ENCODE assay signal across 13 cellular contexts in the genomic region with DNA sequence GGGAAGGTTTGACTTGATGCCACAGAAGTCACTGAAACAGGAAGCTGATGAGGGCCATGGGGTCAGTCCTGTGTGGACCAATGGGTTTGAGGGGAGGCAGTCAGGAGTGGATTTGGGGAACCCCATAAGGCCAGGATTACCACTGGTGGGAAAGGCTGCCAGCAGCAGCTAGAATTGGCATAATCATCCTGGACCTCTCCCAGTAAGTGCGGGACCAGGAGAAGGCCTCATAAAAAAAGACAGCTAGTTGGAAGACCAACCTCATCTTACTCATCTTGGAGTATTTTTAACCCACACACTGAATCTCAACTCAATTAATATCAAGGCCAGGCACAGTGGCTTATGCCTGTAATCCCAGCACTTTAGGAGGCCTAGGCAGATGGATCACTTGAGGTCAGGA. TPM values are rescaled to one million over a fixed set of nuclear protein-coding genes. Genes with fewer than 3 reads are reported as not detected.
DNase-seq lines count a peak whose midpoint lies in the region; ATAC-seq and TF ChIP-seq lines count a peak whose summit lies in the region.
"Had no signal": no experiment of that assay in that cellular context is flagged by ENCODE, and none has a peak within 500 bp of the region (broad histone marks: within the 10 kb centered on the region; RNA-seq: fewer than 3 reads in every experiment).

No MANE protein-coding gene starts in this region.

- H3K27ac ChIP-seq in mesenchymal stem cell (ENCODE audit: low read length, poor library complexity, severe bottlenecking), result no peak overlapping the region
- H3K27ac ChIP-seq: C4-2B had no signal

- H3K4me3 ChIP-seq in mesenchymal stem cell (ENCODE audit: insufficient read depth in 1 of 2, low read depth in 1 of 2, low read length in 2 of 2), result no peak overlapping the region

- H4K8ac ChIP-seq in mesenchymal stem cell (ENCODE audit: low read length), result no peak overlapping the region

- H4K91ac ChIP-seq in mesenchymal stem cell (ENCODE audit: low read length), result peak overlapping the region; percentile 22

- H2AK5ac ChIP-seq in mesenchymal stem cell (ENCODE audit: low read length, severe bottlenecking), result no peak overlapping the region

- H3K9me3 ChIP-seq in mesenchymal stem cell (ENCODE audit: control insufficient read depth, low read length), result no peaks in the 10 kb centered on the region
- H3K9me3 ChIP-seq: BE2C had no signal

- H3K23ac ChIP-seq in mesenchymal stem cell (ENCODE audit: low read length in 2 of 2), result no peak overlapping the region

- no peak overlapping the region for H3K4ac ChIP-seq in mesenchymal stem cell (ENCODE audit: low read depth in 1 of 2, low read length in 2 of 2)

- WGBS in mesenchymal stem cell, result 92% methylated on average over 1 of the region's 1 CpG

- H3K4me2 ChIP-seq in mesenchymal stem cell (ENCODE audit: low read length, poor library complexity, severe bottlenecking), result no peak overlapping the region

- peaks cover 2% of the 10 kb centered on the region for H3K4me1 ChIP-seq in mesenchymal stem cell (ENCODE audit: control insufficient read depth, insufficient read depth, low read depth, low read length)

- H3K9ac ChIP-seq in mesenchymal stem cell (ENCODE audit: low read length), result no peak overlapping the region

- H3K14ac ChIP-seq in mesenchymal stem cell (ENCODE audit: low read length in 2 of 2), result no peak overlapping the region

- H3K18ac ChIP-seq in mesenchymal stem cell (ENCODE audit: low read depth in 1 of 2, low read length in 2 of 2), result no peak overlapping the region

- no peak overlapping the region for H2BK5ac ChIP-seq in mesenchymal stem cell (ENCODE audit: low read depth, low read length, poor library complexity, severe bottlenecking)

- peaks cover 3 to 38% of the 10 kb centered on the region in 2 experiments for H3K27me3 ChIP-seq in mesenchymal stem cell (ENCODE audit: control insufficient read depth in 1 of 2, insufficient read depth in 1 of 2, low read length in 2 of 2)
- H3K27me3 ChIP-seq: BE2C had no signal

- H3K36me3 ChIP-seq in mesenchymal stem cell (ENCODE audit: control insufficient read depth in 1 of 2, insufficient read depth in 2 of 2, low read depth in 1 of 2, low read length in 2 of 2), result no peaks in the 10 kb centered on the region
- H3K36me3 ChIP-seq: BE2C had no signal

- no peaks in the 10 kb centered on the region for H3K79me1 ChIP-seq in mesenchymal stem cell (replicated peaks; ENCODE audit: low read length, poor library complexity, severe bottlenecking)

- ATAC-seq in SK-N-SH treated with all-trans-retinoic acid at 6 μM for 48 hours, result no peak

- peak overlapping the region in 1 of 2 experiments; percentile 50 for H2BK12ac ChIP-seq in mesenchymal stem cell (ENCODE audit: low read length in 2 of 2)

- H2BK15ac ChIP-seq in mesenchymal stem cell (ENCODE audit: low read depth, poor library complexity, severe bottlenecking), result no peak overlapping the region

- H2AFZ ChIP-seq in mesenchymal stem cell (ENCODE audit: low read depth, low read length), result no peak overlapping the region

- H2BK120ac ChIP-seq in mesenchymal stem cell (ENCODE audit: low read depth, low read length), result no peak overlapping the region

- DNase-seq in EH (ENCODE audit: low read depth) (peak; percentile 77), M059J (ENCODE audit: low read depth) (peak; percentile 32), mesenchymal stem cell (no peak), ureter (ENCODE audit: low spot score) (peak; percentile 61), inferior parietal cortex (ENCODE audit: extremely low spot score) (no peak), NCI-H2107 treated with DMSO at 0.1 percent for 48 hours (lab: John Stamatoyannopoulos, UW; ENCODE audit: unreplicated experiment) (no peak)
- DNase-seq in stimulated activated naive CD4-positive, alpha-beta T cell treated with Interleukin-2 at 50 U/mL for 16 hours (lab: John Stamatoyannopoulos, UW), result no peak
- DNase-seq: BE2C; CD4-positive, alpha-beta memory T cell; DMS79; GDM1 had no signal

TF ChIP-seq in SK-N-SH treated with all-trans-retinoic acid at 6 μM for 48 hours, 23 proteins besides CTCF, POLR2A, EP300 and RAD21:
- TF ChIP-seq RARB (CRISPR knock-in tag; IDR thresholded peaks at IDR 0.05) (no peak), CSDC2 (CRISPR knock-in tag; IDR thresholded peaks at IDR 0.05) (no peak), ZNF565 (CRISPR knock-in tag; conservative IDR thresholded peaks at IDR 0.05; ENCODE audit: low read depth) (no peak), ESRRG (CRISPR knock-in tag; IDR thresholded peaks at IDR 0.05) (no peak), ZC3H10 (CRISPR knock-in tag; IDR thresholded peaks at IDR 0.05) (no peak), OSR1 (CRISPR knock-in tag; IDR thresholded peaks at IDR 0.05) (no peak), GLIS3 (CRISPR knock-in tag; IDR thresholded peaks at IDR 0.05) (no peak), ZFP30 (CRISPR knock-in tag; IDR thresholded peaks at IDR 0.05) (no peak), ZNF8 (CRISPR knock-in tag; IDR thresholded peaks at IDR 0.05) (no peak), ISL1 (CRISPR knock-in tag; IDR thresholded peaks at IDR 0.05) (no peak), ZFP3 (CRISPR knock-in tag; IDR thresholded peaks at IDR 0.05) (no peak)
- TF ChIP-seq, protein P1, sequence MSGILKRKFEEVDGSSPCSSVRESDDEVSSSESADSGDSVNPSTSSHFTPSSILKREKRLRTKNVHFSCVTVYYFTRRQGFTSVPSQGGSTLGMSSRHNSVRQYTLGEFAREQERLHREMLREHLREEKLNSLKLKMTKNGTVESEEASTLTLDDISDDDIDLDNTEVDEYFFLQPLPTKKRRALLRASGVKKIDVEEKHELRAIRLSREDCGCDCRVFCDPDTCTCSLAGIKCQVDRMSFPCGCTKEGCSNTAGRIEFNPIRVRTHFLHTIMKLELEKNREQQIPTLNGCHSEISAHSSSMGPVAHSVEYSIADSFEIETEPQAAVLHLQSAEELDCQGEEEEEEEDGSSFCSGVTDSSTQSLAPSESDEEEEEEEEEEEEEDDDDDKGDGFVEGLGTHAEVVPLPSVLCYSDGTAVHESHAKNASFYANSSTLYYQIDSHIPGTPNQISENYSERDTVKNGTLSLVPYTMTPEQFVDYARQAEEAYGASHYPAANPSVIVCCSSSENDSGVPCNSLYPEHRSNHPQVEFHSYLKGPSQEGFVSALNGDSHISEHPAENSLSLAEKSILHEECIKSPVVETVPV (CRISPR knock-in tag; IDR thresholded peaks at IDR 0.05), result no peak
- TF ChIP-seq, protein P2, sequence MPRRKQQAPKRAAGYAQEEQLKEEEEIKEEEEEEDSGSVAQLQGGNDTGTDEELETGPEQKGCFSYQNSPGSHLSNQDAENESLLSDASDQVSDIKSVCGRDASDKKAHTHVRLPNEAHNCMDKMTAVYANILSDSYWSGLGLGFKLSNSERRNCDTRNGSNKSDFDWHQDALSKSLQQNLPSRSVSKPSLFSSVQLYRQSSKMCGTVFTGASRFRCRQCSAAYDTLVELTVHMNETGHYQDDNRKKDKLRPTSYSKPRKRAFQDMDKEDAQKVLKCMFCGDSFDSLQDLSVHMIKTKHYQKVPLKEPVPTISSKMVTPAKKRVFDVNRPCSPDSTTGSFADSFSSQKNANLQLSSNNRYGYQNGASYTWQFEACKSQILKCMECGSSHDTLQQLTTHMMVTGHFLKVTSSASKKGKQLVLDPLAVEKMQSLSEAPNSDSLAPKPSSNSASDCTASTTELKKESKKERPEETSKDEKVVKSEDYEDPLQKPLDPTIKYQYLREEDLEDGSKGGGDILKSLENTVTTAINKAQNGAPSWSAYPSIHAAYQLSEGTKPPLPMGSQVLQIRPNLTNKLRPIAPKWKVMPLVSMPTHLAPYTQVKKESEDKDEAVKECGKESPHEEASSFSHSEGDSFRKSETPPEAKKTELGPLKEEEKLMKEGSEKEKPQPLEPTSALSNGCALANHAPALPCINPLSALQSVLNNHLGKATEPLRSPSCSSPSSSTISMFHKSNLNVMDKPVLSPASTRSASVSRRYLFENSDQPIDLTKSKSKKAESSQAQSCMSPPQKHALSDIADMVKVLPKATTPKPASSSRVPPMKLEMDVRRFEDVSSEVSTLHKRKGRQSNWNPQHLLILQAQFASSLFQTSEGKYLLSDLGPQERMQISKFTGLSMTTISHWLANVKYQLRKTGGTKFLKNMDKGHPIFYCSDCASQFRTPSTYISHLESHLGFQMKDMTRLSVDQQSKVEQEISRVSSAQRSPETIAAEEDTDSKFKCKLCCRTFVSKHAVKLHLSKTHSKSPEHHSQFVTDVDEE (CRISPR knock-in tag; IDR thresholded peaks at IDR 0.05), result no peak
TF ChIP-seq in SK-N-SH treated with all-trans-retinoic acid at 6 μM for 48 hours: peak in this region for 0.

RNA-seq across cellular contexts. Expression of a gene that starts 22.7 kb away (rescaled TPM):
- total RNA-seq in M059J (2014; rRNA removed; shearing (Covaris generic)), result 50.3 and 90.4 TPM in 2 replicates
- polyA plus RNA-seq in mesenchymal stem cell (2013, experiment 1 of 2), result 59.8 TPM
- polyA plus RNA-seq in mesenchymal stem cell (2013, experiment 2 of 2), result 57.6 TPM
- 251 TPM for total RNA-seq in ureter
- total RNA-seq: CD4-positive, alpha-beta memory T cell had no signal
- polyA plus RNA-seq: CD4-positive, alpha-beta memory T cell had no signal

Comparison
In these comparisons a context has a peak if more than half of its experiments do, and no peak if none do; other contexts are left out.
1. DNase-seq: peak in EH (single experiment), M059J (single experiment) and ureter (single experiment); none in mesenchymal stem cell (single experiment), stimulated activated naive CD4-positive, alpha-beta T cell treated with Interleukin-2 at 50 U/mL for 16 hours (single experiment), inferior parietal cortex (single experiment) and NCI-H2107 treated with DMSO at 0.1 percent for 48 hours (single experiment).